Comparison of ENCODE assay signal across 5 cellular contexts in genomic region chr1:172690925-172691324, GRCh38. TPM values are rescaled to one million over a fixed set of nuclear protein-coding genes. Genes with fewer than 3 reads are reported as not detected.
"Had no signal": no experiment of that assay in that cellular context is flagged by ENCODE, and none has a peak within 500 bp of the region (broad histone marks: within the 10 kb centered on the region; RNA-seq: fewer than 3 reads in every experiment).

No MANE protein-coding gene starts in this region.

RNA-seq across cellular contexts. Expression of gene FASLG, which starts 32.0 kb away (rescaled TPM):
- total RNA-seq: GM23338, H4, H7, HT-29, K562 had no signal
- polyA plus RNA-seq: GM23338, K562 had no signal
